In the genomic region with DNA sequence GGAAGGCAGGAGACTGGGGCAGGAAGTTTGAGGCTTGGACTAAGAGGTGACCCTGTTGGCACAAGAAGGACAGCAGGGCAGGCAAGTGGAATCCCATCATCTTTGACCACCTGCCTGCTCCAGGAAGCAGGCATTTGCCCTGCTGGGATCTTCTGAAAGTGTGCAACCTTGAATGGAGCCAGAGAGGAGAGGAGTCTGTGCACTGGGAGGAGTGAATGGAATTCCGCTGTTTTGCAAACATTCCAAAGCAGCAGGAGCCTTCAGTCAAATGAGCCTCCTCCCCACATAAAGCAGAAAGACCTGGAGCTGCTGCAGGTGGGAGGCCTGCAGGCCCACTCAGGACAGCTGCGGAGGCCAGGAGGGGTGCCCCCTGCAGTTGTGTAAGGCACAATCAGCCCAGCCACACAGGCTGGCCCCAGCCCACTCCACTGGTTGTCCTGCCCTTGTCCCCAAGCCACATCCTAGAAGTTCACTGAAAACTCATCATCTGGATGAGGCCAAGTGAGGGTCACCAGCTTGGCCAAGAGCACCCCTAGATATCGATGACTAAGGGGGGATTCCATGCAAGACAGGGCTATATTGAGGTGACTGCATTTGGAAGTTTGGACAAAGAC, we compare ENCODE assay signal across 2 cellular contexts.
TF ChIP-seq lines count a peak whose summit lies in the region.

No MANE protein-coding gene starts in this region.

TF ChIP-seq in HepG2, 621 proteins besides CTCF, POLR2A, EP300 and RAD21 (continued from another document):
- TF ChIP-seq ZBTB20 (CRISPR knock-in tag; IDR thresholded peaks at IDR 0.05; ENCODE audit: borderline replicate concordance, low read depth) (no peak), MBD4 (IDR thresholded peaks at IDR 0.05; ENCODE audit: borderline replicate concordance, low read length) (no peak)
TF ChIP-seq in HepG2: peak in this region for 1.

TF ChIP-seq in K562, 482 proteins besides CTCF, POLR2A, EP300 and RAD21 (continued from another document):
- TF ChIP-seq POLR2G (IDR thresholded peaks at IDR 0.05; ENCODE audit: low read depth, low read length) = no peak
- TF ChIP-seq EZH2 (IDR thresholded peaks at IDR 0.05; ENCODE audit: borderline replicate concordance, low read depth, low read length) = no peak
- no peak for TF ChIP-seq TAF1 (IDR thresholded peaks at IDR 0.05; ENCODE audit: control insufficient read depth, extremely low read depth, insufficient read depth, low read length, severe bottlenecking)
- TF ChIP-seq, protein P1, sequence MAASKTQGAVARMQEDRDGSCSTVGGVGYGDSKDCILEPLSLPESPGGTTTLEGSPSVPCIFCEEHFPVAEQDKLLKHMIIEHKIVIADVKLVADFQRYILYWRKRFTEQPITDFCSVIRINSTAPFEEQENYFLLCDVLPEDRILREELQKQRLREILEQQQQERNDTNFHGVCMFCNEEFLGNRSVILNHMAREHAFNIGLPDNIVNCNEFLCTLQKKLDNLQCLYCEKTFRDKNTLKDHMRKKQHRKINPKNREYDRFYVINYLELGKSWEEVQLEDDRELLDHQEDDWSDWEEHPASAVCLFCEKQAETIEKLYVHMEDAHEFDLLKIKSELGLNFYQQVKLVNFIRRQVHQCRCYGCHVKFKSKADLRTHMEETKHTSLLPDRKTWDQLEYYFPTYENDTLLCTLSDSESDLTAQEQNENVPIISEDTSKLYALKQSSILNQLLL (CRISPR knock-in tag; IDR thresholded peaks at IDR 0.05; ENCODE audit: borderline replicate concordance) = no peak
- TF ChIP-seq SRSF7 (optimal IDR thresholded peaks at IDR 0.05; ENCODE audit: low read depth, low read length) = no peak
- no peak for TF ChIP-seq MAZ (CRISPR knock-in tag; conservative IDR thresholded peaks at IDR 0.05 in 1 of 2, IDR thresholded peaks at IDR 0.05 in 1 of 2)
- no peak for TF ChIP-seq KHSRP (IDR thresholded peaks at IDR 0.05)
- TF ChIP-seq, protein P2, sequence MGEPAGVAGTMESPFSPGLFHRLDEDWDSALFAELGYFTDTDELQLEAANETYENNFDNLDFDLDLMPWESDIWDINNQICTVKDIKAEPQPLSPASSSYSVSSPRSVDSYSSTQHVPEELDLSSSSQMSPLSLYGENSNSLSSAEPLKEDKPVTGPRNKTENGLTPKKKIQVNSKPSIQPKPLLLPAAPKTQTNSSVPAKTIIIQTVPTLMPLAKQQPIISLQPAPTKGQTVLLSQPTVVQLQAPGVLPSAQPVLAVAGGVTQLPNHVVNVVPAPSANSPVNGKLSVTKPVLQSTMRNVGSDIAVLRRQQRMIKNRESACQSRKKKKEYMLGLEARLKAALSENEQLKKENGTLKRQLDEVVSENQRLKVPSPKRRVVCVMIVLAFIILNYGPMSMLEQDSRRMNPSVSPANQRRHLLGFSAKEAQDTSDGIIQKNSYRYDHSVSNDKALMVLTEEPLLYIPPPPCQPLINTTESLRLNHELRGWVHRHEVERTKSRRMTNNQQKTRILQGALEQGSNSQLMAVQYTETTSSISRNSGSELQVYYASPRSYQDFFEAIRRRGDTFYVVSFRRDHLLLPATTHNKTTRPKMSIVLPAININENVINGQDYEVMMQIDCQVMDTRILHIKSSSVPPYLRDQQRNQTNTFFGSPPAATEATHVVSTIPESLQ (CRISPR knock-in tag; IDR thresholded peaks at IDR 0.05) = no peak
- no peak for TF ChIP-seq TSC22D4 (tag; IDR thresholded peaks at IDR 0.05)
- TF ChIP-seq, protein P3, sequence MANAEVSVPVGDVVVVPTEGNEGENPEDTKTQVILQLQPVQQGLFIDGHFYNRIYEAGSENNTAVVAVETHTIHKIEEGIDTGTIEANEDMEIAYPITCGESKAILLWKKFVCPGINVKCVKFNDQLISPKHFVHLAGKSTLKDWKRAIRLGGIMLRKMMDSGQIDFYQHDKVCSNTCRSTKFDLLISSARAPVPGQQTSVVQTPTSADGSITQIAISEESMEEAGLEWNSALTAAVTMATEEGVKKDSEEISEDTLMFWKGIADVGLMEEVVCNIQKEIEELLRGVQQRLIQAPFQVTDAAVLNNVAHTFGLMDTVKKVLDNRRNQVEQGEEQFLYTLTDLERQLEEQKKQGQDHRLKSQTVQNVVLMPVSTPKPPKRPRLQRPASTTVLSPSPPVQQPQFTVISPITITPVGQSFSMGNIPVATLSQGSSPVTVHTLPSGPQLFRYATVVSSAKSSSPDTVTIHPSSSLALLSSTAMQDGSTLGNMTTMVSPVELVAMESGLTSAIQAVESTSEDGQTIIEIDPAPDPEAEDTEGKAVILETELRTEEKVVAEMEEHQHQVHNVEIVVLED (CRISPR knock-in tag; IDR thresholded peaks at IDR 0.05) = no peak
- TF ChIP-seq, protein P4, sequence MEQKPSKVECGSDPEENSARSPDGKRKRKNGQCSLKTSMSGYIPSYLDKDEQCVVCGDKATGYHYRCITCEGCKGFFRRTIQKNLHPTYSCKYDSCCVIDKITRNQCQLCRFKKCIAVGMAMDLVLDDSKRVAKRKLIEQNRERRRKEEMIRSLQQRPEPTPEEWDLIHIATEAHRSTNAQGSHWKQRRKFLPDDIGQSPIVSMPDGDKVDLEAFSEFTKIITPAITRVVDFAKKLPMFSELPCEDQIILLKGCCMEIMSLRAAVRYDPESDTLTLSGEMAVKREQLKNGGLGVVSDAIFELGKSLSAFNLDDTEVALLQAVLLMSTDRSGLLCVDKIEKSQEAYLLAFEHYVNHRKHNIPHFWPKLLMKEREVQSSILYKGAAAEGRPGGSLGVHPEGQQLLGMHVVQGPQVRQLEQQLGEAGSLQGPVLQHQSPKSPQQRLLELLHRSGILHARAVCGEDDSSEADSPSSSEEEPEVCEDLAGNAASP (IDR thresholded peaks at IDR 0.05) = no peak
- no peak for TF ChIP-seq HMG20B (CRISPR knock-in tag; IDR thresholded peaks at IDR 0.05)
- no peak for TF ChIP-seq PTBP1 (IDR thresholded peaks at IDR 0.05; ENCODE audit: low read depth, low read length)
- TF ChIP-seq, protein P5, sequence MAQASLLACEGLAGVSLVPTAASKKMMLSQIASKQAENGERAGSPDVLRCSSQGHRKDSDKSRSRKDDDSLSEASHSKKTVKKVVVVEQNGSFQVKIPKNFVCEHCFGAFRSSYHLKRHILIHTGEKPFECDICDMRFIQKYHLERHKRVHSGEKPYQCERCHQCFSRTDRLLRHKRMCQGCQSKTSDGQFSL (CRISPR knock-in tag; IDR thresholded peaks at IDR 0.05) = no peak
- TF ChIP-seq, protein P5 (tag; IDR thresholded peaks at IDR 0.05) = no peak
- TF ChIP-seq PHB (CRISPR knock-in tag; IDR thresholded peaks at IDR 0.05) = no peak
- TF ChIP-seq XRCC3 (IDR thresholded peaks at IDR 0.05) = no peak
